In the genomic region with DNA sequence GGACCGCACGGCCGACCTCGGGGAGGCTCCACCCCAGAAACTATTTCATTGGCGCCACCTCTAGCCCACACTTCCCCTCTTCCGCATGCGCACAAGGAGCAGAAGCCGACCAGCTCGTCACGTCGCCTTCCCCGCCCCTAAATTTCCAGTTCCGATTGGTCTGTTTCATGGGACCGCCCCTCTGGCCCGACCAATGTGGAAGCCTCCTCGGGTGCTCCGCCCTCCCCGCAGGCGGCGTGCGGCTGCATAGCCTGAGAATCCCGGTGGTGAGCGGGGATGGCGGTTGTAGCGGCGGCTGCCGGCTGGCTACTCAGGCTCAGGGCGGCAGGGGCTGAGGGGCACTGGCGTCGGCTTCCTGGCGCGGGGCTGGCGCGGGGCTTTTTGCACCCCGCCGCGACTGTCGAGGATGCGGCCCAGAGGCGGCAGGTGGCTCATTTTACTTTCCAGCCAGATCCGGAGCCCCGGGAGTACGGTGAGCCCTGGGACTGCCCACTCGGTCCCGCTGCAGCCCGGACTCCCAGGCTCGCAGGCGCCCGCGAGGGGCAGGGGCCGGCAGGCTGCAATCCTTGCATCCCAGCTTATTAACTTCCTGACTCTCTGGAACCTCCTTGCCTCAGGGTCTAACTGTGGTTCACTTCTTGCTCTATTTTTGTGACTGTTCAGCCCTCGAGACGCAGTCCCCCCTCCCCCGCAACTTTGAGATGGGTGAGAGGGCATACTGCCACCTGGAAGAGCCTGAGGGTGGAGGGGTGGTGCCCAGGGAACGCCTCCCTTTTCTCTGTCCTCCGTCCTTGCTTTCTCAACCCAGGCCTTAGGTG, we compare ENCODE assay signal across 1 cellular context.
TF ChIP-seq lines count a peak whose summit lies in the region.

Gene BCKDHB (plus strand): TSS at position 254 of the 818 bp plus-strand sequence. CDS start 23 bp downstream, at position 277.

TF ChIP-seq in K562, 482 proteins besides CTCF, POLR2A, EP300 and RAD21 (continued from another document):
- TF ChIP-seq PBX2 (CRISPR knock-in tag; IDR thresholded peaks at IDR 0.05; ENCODE audit: low read depth) (no peak), PBX2 (tag; conservative IDR thresholded peaks at IDR 0.05; ENCODE audit: low read depth) (no peak), BHLHE40 (IDR thresholded peaks at IDR 0.05; ENCODE audit: low read length) (peak; percentile 38; the same call in 1 of the 2 replicates), POLR2G (IDR thresholded peaks at IDR 0.05; ENCODE audit: low read depth, low read length) (peak; percentile 99), ZNF398 (CRISPR knock-in tag; IDR thresholded peaks at IDR 0.05) (no peak), ILK (tag; IDR thresholded peaks at IDR 0.05; ENCODE audit: borderline replicate concordance, low read depth) (no peak), MEIS2 (IDR thresholded peaks at IDR 0.05; ENCODE audit: partially characterized antibody) (peak; percentile 47), MNT (conservative IDR thresholded peaks at IDR 0.05) (peak; percentile 85 to 94), TAF15 (IDR thresholded peaks at IDR 0.05; ENCODE audit: low read depth, low read length) (no peak), MXI1 (IDR thresholded peaks at IDR 0.05; ENCODE audit: low read depth, low read length) (peak; percentile 9; the same call in 1 of the 2 replicates), MAZ (CRISPR knock-in tag; conservative IDR thresholded peaks at IDR 0.05 in 1 of 2, IDR thresholded peaks at IDR 0.05 in 1 of 2) (peak; percentile 60; a peak in 2 of 4 replicates), HSF4 (CRISPR knock-in tag; IDR thresholded peaks at IDR 0.05; ENCODE audit: borderline replicate concordance) (no peak), SPI1 (IDR thresholded peaks at IDR 0.05; ENCODE audit: borderline replicate concordance, low read depth, low read length) (peak; percentile 25; the same call in 1 of the 2 replicates), ZBTB2 (IDR thresholded peaks at IDR 0.05) (peak; percentile 67), RBBP5 (IDR thresholded peaks at IDR 0.05; ENCODE audit: borderline replicate concordance, insufficient read depth, low read length, poor library complexity, severe bottlenecking) (peak; percentile 73), SIN3A (IDR thresholded peaks at IDR 0.05; ENCODE audit: borderline replicate concordance in 2 of 2, control insufficient read depth in 1 of 2, low read depth in 2 of 2, low read length in 2 of 2) (0 out of 4 replicates have a peak, but pooled peaks of 1 of the 2 experiments have one; percentile 51), ZNF551 (CRISPR knock-in tag; IDR thresholded peaks at IDR 0.05) (no peak), ESRRA (IDR thresholded peaks at IDR 0.05; ENCODE audit: borderline replicate concordance, low read depth) (no peak), MTF1 (CRISPR knock-in tag; IDR thresholded peaks at IDR 0.05; ENCODE audit: borderline replicate concordance) (no peak), ZNF586 (CRISPR knock-in tag; conservative IDR thresholded peaks at IDR 0.05) (no peak), ATF7 (IDR thresholded peaks at IDR 0.05) (peak; percentile 56), ARID4B (CRISPR knock-in tag; IDR thresholded peaks at IDR 0.05) (0 out of 2 replicates have a peak, but pooled peaks have one; percentile 42), NRF1 (conservative IDR thresholded peaks at IDR 0.05 in 1 of 2, IDR thresholded peaks at IDR 0.05 in 1 of 2) (peak; percentile 95 to 96), PHF8 (IDR thresholded peaks at IDR 0.05; ENCODE audit: borderline replicate concordance, low read length) (peak; percentile 79; the same call in 1 of the 2 replicates), CREB1 (IDR thresholded peaks at IDR 0.05) (peak; percentile 74), CREB1 (CRISPR knock-in tag; IDR thresholded peaks at IDR 0.05) (peak; percentile 73), IRF9 (tag; IDR thresholded peaks at IDR 0.05) (no peak), L3MBTL2 (IDR thresholded peaks at IDR 0.05) (peak; percentile 76), ZNF436 (CRISPR knock-in tag; IDR thresholded peaks at IDR 0.05) (no peak), ZNF408 (CRISPR knock-in tag; IDR thresholded peaks at IDR 0.05; ENCODE audit: low read depth) (no peak), ZNF133 (CRISPR knock-in tag; IDR thresholded peaks at IDR 0.05) (no peak), HNRNPLL (IDR thresholded peaks at IDR 0.05; ENCODE audit: low read depth, low read length, poor library complexity, severe bottlenecking) (peak; percentile 98), SIN3B (IDR thresholded peaks at IDR 0.05; ENCODE audit: low read depth) (peak; percentile 47; the same call in 1 of the 2 replicates), SRSF7 (optimal IDR thresholded peaks at IDR 0.05; ENCODE audit: low read depth, low read length) (no peak), NFYB (IDR thresholded peaks at IDR 0.05; ENCODE audit: extremely low read depth, insufficient read length) (peak; percentile 20), ZNF12 (CRISPR knock-in tag; IDR thresholded peaks at IDR 0.05) (peak; percentile 94), CREM (IDR thresholded peaks at IDR 0.05; ENCODE audit: low read depth) (peak; percentile 72)
- TF ChIP-seq, protein P1, sequence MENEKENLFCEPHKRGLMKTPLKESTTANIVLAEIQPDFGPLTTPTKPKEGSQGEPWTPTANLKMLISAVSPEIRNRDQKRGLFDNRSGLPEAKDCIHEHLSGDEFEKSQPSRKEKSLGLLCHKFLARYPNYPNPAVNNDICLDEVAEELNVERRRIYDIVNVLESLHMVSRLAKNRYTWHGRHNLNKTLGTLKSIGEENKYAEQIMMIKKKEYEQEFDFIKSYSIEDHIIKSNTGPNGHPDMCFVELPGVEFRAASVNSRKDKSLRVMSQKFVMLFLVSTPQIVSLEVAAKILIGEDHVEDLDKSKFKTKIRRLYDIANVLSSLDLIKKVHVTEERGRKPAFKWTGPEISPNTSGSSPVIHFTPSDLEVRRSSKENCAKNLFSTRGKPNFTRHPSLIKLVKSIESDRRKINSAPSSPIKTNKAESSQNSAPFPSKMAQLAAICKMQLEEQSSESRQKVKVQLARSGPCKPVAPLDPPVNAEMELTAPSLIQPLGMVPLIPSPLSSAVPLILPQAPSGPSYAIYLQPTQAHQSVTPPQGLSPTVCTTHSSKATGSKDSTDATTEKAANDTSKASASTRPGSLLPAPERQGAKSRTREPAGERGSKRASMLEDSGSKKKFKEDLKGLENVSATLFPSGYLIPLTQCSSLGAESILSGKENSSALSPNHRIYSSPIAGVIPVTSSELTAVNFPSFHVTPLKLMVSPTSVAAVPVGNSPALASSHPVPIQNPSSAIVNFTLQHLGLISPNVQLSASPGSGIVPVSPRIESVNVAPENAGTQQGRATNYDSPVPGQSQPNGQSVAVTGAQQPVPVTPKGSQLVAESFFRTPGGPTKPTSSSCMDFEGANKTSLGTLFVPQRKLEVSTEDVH (IDR thresholded peaks at IDR 0.05; ENCODE audit: low read depth, partially characterized antibody) = no peak
- TF ChIP-seq, protein P2, sequence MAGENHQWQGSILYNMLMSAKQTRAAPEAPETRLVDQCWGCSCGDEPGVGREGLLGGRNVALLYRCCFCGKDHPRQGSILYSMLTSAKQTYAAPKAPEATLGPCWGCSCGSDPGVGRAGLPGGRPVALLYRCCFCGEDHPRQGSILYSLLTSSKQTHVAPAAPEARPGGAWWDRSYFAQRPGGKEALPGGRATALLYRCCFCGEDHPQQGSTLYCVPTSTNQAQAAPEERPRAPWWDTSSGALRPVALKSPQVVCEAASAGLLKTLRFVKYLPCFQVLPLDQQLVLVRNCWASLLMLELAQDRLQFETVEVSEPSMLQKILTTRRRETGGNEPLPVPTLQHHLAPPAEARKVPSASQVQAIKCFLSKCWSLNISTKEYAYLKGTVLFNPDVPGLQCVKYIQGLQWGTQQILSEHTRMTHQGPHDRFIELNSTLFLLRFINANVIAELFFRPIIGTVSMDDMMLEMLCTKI (IDR thresholded peaks at IDR 0.05; ENCODE audit: partially characterized antibody) = no peak
